10 cellular contexts compared by ENCODE assay signal in genomic region chr1:154222518-154222917, GRCh38. TPM values are rescaled to one million over a fixed set of nuclear protein-coding genes. Genes with fewer than 3 reads are reported as not detected.
DNase-seq lines count a peak whose midpoint lies in the region; ATAC-seq, FAIRE-seq and TF ChIP-seq lines count a peak whose summit lies in the region.
"Had no signal": no experiment of that assay in that cellular context is flagged by ENCODE, and none has a peak within 500 bp of the region (broad histone marks: within the 10 kb centered on the region; RNA-seq: fewer than 3 reads in every experiment).

No MANE protein-coding gene starts in this region.

- H3K9ac ChIP-seq in GM12878 (ENCODE audit: control insufficient read depth, insufficient read depth, low read length), result no peak overlapping the region
- H3K9ac ChIP-seq in muscle layer of colon (ENCODE audit: low read length), result peak overlapping the region; percentile 85

- TF ChIP-seq POLR2A in GM12878 (IDR thresholded peaks at IDR 0.05; ENCODE audit: low read depth, low read length), result no peak
- no peak for TF ChIP-seq POLR2A in Peyer's patch (IDR thresholded peaks at IDR 0.05)

- H3K9me3 ChIP-seq in AG04450 (ENCODE audit: control insufficient read depth, insufficient read depth, low read length) (no peaks in the 10 kb centered on the region; the same call in 1 of the 2 replicates), GM12878 (replicated peaks; ENCODE audit: control insufficient read depth, insufficient read depth, low read length) (no peaks in the 10 kb centered on the region), muscle layer of colon (ENCODE audit: low read length) (no peaks in the 10 kb centered on the region), Peyer's patch (no peaks in the 10 kb centered on the region)

- ATAC-seq in GM12878 (no peak), HG03280 (IDR thresholded peaks at IDR 0.05; ENCODE audit: unreplicated experiment) (no peak)

- no peak overlapping the region for H2AFZ ChIP-seq in GM12878 (ENCODE audit: control insufficient read depth, low read depth, low read length)

- H3K4me1 ChIP-seq in GM12878 (ENCODE audit: control insufficient read depth, insufficient read depth, low read length), result peaks cover 18% of the 10 kb centered on the region
- H3K4me1 ChIP-seq in muscle layer of colon (ENCODE audit: insufficient read depth, low read length), result peaks cover 45% of the 10 kb centered on the region
- H3K4me1 ChIP-seq in Peyer's patch, result peaks cover 0 to 30% (median 10%) of the 10 kb centered on the region in 4 donors

- TF ChIP-seq CTCF in AG04450 (IDR thresholded peaks at IDR 0.05; ENCODE audit: low read depth, low read length) (no peak), HL-60 (IDR thresholded peaks at IDR 0.05; ENCODE audit: insufficient read depth, low read length) (no peak), GM12878 (IDR thresholded peaks at IDR 0.05 in 2 of 3, conservative IDR thresholded peaks at IDR 0.05 in 1 of 3; ENCODE audit: control insufficient read depth in 2 of 3, extremely low read depth in 1 of 3, insufficient read depth in 1 of 3, low read depth in 3 of 3, low read length in 3 of 3) (no peak), Peyer's patch (IDR thresholded peaks at IDR 0.05) (no peak)

- in situ Hi-C loops in GM12878 (cut with MboI), result no loop called here

- TF ChIP-seq EP300 in GM12878 (IDR thresholded peaks at IDR 0.05; ENCODE audit: borderline replicate concordance in 1 of 2, control insufficient read depth in 1 of 2, low read depth in 2 of 2, low read length in 2 of 2), result no peak

- no peak for DNase-seq in AG04450 (ENCODE audit: low read depth, low spot score)
- DNase-seq in HL-60 (ENCODE audit: low read depth in 1 of 2, low spot score in 1 of 2), result no peak
- DNase-seq in GM12878 (ENCODE audit: low read depth, low spot score), result no peak
- DNase-seq in Peyer's patch, result no peak
- DNase-seq in NCI-H69 (lab: John Stamatoyannopoulos, UW), result no peak
- no peak for DNase-seq in NAMALWA (ENCODE audit: low spot score)
- DNase-seq: NCI-H774; stimulated activated CD4-positive, alpha-beta T cell treated with anti-CD3 and anti-CD28 coated beads, Interleukin-12 subunit alpha, Interleukin-12 subunit beta, amount 100 ng/mL, for 4 hours had no signal

- H3K27me3 ChIP-seq in AG04450 (ENCODE audit: control insufficient read depth, insufficient read depth, low read length) (no peaks in the 10 kb centered on the region), HL-60 (ENCODE audit: insufficient read depth, poor library complexity, severe bottlenecking) (no peaks in the 10 kb centered on the region), GM12878 (replicated peaks in 1 of 2; ENCODE audit: control insufficient read depth in 2 of 2, insufficient read depth in 2 of 2, low read length in 1 of 2) (no peaks in the 10 kb centered on the region), muscle layer of colon (ENCODE audit: control insufficient read depth in 1 of 2, insufficient read depth in 2 of 2, low read length in 2 of 2) (no peaks in the 10 kb centered on the region), Peyer's patch (no peaks in the 10 kb centered on the region)

- BruUV-seq in GM12878 (replicated peaks; lab: Mats Ljungman, UMichigan), result no TSS peak

- SMC1A ChIA-PET in GM12878 (lab: Charles Lee; ENCODE audit: uncharacterized antibody, unreplicated experiment), result interaction anchor here (0.6 to 2.2 kb wide), 8 partner anchors 25 to 126 kb away, joined by 3 to 8 read pairs (median 4); partner anchors contain the start of gene HAX1

- RAD21 ChIA-PET in GM12878 (lab: Charles Lee; ENCODE audit: unreplicated experiment), result interaction anchor here (0.5 to 1.2 kb wide), 2 partner anchors 23 to 42 kb away, joined by 3 read pairs; no protein-coding TSS in a partner anchor

- H3K79me2 ChIP-seq in GM12878 (ENCODE audit: control insufficient read depth, insufficient read depth, low read length), result peaks cover 95% of the 10 kb centered on the region

- 100% methylated on average over 1 of the region's 1 CpG for WGBS in GM12878 (ENCODE audit: insufficient coverage, insufficient replicate concordance, low lambda C conversion rate, missing lambda C conversion rate)

- CTCF ChIA-PET in AG04450 (lab: Charles Lee), result interaction anchor here (1.1 to 1.5 kb wide), 3 partner anchors 23 to 114 kb away, joined by 4 to 6 read pairs (median 4); no protein-coding TSS in a partner anchor
- CTCF ChIA-PET in GM12878 (lab: Yijun Ruan, JAX), result interaction anchor here (1.3 to 1.5 kb wide), 2 partner anchors 23 to 102 kb away, joined by 4 to 7 read pairs; no protein-coding TSS in a partner anchor

- H3K27ac ChIP-seq in AG04450 (ENCODE audit: low read depth, low read length) (no peak overlapping the region), HL-60 (replicated peaks) (no peak overlapping the region; the same call in 1 of the 2 replicates), GM12878 (ENCODE audit: control insufficient read depth, insufficient read depth) (no peak overlapping the region), muscle layer of colon (ENCODE audit: low read depth, low read length) (no peak overlapping the region), Peyer's patch (peak overlapping the region in 1 of 4 donors; percentile 97)

- H3K4me3 ChIP-seq in AG04450 (ENCODE audit: low read depth, low read length) (peak overlapping the region; percentile 88), HL-60 (replicated peaks; ENCODE audit: insufficient read depth, low read length) (peak overlapping the region; percentile 7; the same call in 1 of the 2 replicates), GM12878 (peak overlapping the region; percentile 99), muscle layer of colon (ENCODE audit: low read depth in 1 of 2, low read length in 2 of 2) (peak overlapping the region in 1 of 2 donors; percentile 67), Peyer's patch (peak overlapping the region in 1 of 4 donors; percentile 70)

- peaks cover 0 to 21% of the 10 kb centered on the region in 2 experiments; a peak in 2 of 4 replicates for H3K36me3 ChIP-seq in GM12878 (ENCODE audit: control insufficient read depth in 2 of 2, insufficient read depth in 2 of 2, low read length in 1 of 2)
- H3K36me3 ChIP-seq in muscle layer of colon (ENCODE audit: insufficient read depth, low read length), result peaks cover 30% of the 10 kb centered on the region
- peaks cover 0 to 34% (median 4%) of the 10 kb centered on the region in 3 donors for H3K36me3 ChIP-seq in Peyer's patch

- no peak for FAIRE-seq in GM12878 (lab: Jason Lieb, UNC)

- POLR2A ChIA-PET in AG04450 (lab: Yijun Ruan, JAX), result interaction anchor here (0.6 kb wide), 1 partner anchor 357 kb away, joined by 10 read pairs; no protein-coding TSS in a partner anchor
- POLR2A ChIA-PET in GM12878 (lab: Charles Lee), result interaction anchor here (0.5 to 1.2 kb wide), 6 partner anchors 17 to 562 kb away, joined by 3 to 6 read pairs (median 3); no protein-coding TSS in a partner anchor

- H4K20me1 ChIP-seq in GM12878 (ENCODE audit: control insufficient read depth, insufficient read depth), result no peaks in the 10 kb centered on the region; the same call in 1 of the 2 replicates

- no peak for TF ChIP-seq RAD21 in GM12878 (IDR thresholded peaks at IDR 0.05; ENCODE audit: insufficient read depth, low read depth, low read length)

- intact Hi-C loops in GM12878 (cut with micrococcal nuclease; ENCODE audit: unreplicated experiment), result no loop called here

- peak overlapping the region; percentile 93 for H3K4me2 ChIP-seq in GM12878 (ENCODE audit: control insufficient read depth, insufficient read depth)

RNA-seq across cellular contexts. Expression of gene UBAP2L, which starts 1.8 kb away (rescaled TPM):
- 173 and 177 TPM in 2 replicates for polyA plus RNA-seq in AG04450 (2011; rRNA removed)
- polyA minus RNA-seq in AG04450 (2011; rRNA and poly(A)+ RNA removed), result 161 and 185 TPM in 2 replicates
- 296 and 314 TPM in 2 replicates for total RNA-seq in GM12878 (2013; cell fraction: nucleolus; rRNA removed)
- 56.6 and 58.7 TPM in 2 replicates for total RNA-seq in GM12878 (2014; rRNA removed)
- 69.6 and 75.8 TPM in 2 replicates for total RNA-seq in GM12878 (2014; rRNA removed; fragmentation: Illumina TruSeq; extraction: Trizol)
- 163 and 171 TPM in 2 replicates for total RNA-seq in GM12878 (2021)
- polyA plus RNA-seq in GM12878 (2011; ENCODE audit: low read depth), result 73.9 TPM
- 86.2 and 185 TPM in 2 replicates for polyA plus RNA-seq in GM12878 (2011; rRNA removed)
- polyA plus RNA-seq in GM12878 (2011; cell fraction: cytosol; rRNA removed), result 116 and 123 TPM in 2 replicates
- 303 and 325 TPM in 2 replicates for polyA plus RNA-seq in GM12878 (2011; cell fraction: nucleus; rRNA removed)
- polyA plus RNA-seq in GM12878 (2012), result 81.1 and 94.6 TPM in 2 replicates
- polyA plus RNA-seq in GM12878 (2014; fragmentation: Illumina TruSeq; extraction: Trizol), result 164 and 180 TPM in 2 replicates
- polyA plus RNA-seq in GM12878 (2014; fragmentation: Nextera tagmentation; extraction: Ambion mirVana), result 10 to 100 TPM; 49.9 to 53.3 TPM
- 140 and 151 TPM in 2 replicates for polyA plus RNA-seq in GM12878 (2014; rRNA removed)
- 100 to 1,000 TPM; 181 to 198 TPM for polyA plus RNA-seq in GM12878 (2016; fragmentation: Nextera tagmentation; extraction: Ambion mirVana)
- polyA minus RNA-seq in GM12878 (2011; rRNA and poly(A)+ RNA removed), result 130 and 259 TPM in 2 replicates
- polyA minus RNA-seq in GM12878 (2011; cell fraction: cytosol; rRNA and poly(A)+ RNA removed), result 29.7 and 45.6 TPM in 2 replicates
- polyA minus RNA-seq in GM12878 (2011; cell fraction: nucleus; rRNA and poly(A)+ RNA removed), result 99.0 and 173 TPM in 2 replicates
- 100 to 1,000 TPM in 1 of 4 donors, 10 to 100 TPM in 3; 48.9 to 169 (median 71.2) TPM for total RNA-seq in Peyer's patch

RNA-seq across cellular contexts. Expression of gene CFAP141, which starts 16.4 kb away (rescaled TPM):
- not detected in 2 replicates for polyA plus RNA-seq in AG04450 (2011; rRNA removed)
- polyA minus RNA-seq in AG04450 (2011; rRNA and poly(A)+ RNA removed), result not detected in 2 replicates
- total RNA-seq in GM12878 (2013; cell fraction: nucleolus; rRNA removed), result not detected in 2 replicates
- total RNA-seq in GM12878 (2014; rRNA removed), result not detected in 2 replicates
- total RNA-seq in GM12878 (2014; rRNA removed; fragmentation: Illumina TruSeq; extraction: Trizol), result not detected in 2 replicates
- not detected in 2 replicates for total RNA-seq in GM12878 (2021)
- polyA plus RNA-seq in GM12878 (2011; ENCODE audit: low read depth), result not detected
- polyA plus RNA-seq in GM12878 (2011; rRNA removed), result not detected in 2 replicates
- polyA plus RNA-seq in GM12878 (2011; cell fraction: cytosol; rRNA removed), result not detected in 2 replicates
- polyA plus RNA-seq in GM12878 (2011; cell fraction: nucleus; rRNA removed), result not detected in 2 replicates
- polyA plus RNA-seq in GM12878 (2012), result not detected in 2 replicates
- polyA plus RNA-seq in GM12878 (2014; fragmentation: Illumina TruSeq; extraction: Trizol), result not detected in 2 replicates
- not detected for polyA plus RNA-seq in GM12878 (2014; fragmentation: Nextera tagmentation; extraction: Ambion mirVana)
- polyA plus RNA-seq in GM12878 (2014; rRNA removed), result not detected in 2 replicates
- not detected for polyA plus RNA-seq in GM12878 (2016; fragmentation: Nextera tagmentation; extraction: Ambion mirVana)
- not detected in 2 replicates for polyA minus RNA-seq in GM12878 (2011; rRNA and poly(A)+ RNA removed)
- not detected in 2 replicates for polyA minus RNA-seq in GM12878 (2011; cell fraction: cytosol; rRNA and poly(A)+ RNA removed)
- polyA minus RNA-seq in GM12878 (2011; cell fraction: nucleus; rRNA and poly(A)+ RNA removed), result not detected in 2 replicates
- not detected for total RNA-seq in Peyer's patch

RNA-seq across cellular contexts. Expression of gene TPM3, which starts 30.6 kb away (rescaled TPM):
- polyA plus RNA-seq in AG04450 (2011; rRNA removed) (397 and 565 TPM in 2 replicates), GM12878 (2011; rRNA removed) (656 and 917 TPM in 2 replicates), GM12878 (2014; fragmentation: Illumina TruSeq; extraction: Trizol) (597 and 607 TPM in 2 replicates), GM12878 (2014; fragmentation: Nextera tagmentation; extraction: Ambion mirVana) (100 to 1,000 TPM; 270 to 321 TPM), GM12878 (2014; rRNA removed) (414 and 456 TPM in 2 replicates), GM12878 (2016; fragmentation: Nextera tagmentation; extraction: Ambion mirVana) (100 to 1,000 TPM; 732 to 759 TPM)
- 140 and 155 TPM in 2 replicates for polyA minus RNA-seq in AG04450 (2011; rRNA and poly(A)+ RNA removed)
- total RNA-seq in GM12878 (2013; cell fraction: nucleolus; rRNA removed), result 188 and 211 TPM in 2 replicates
- total RNA-seq in GM12878 (2014; rRNA removed) (405 and 502 TPM in 2 replicates), GM12878 (2014; rRNA removed; fragmentation: Illumina TruSeq; extraction: Trizol) (411 and 420 TPM in 2 replicates), GM12878 (2021) (545 and 553 TPM in 2 replicates), Peyer's patch (100 to 1,000 TPM; 200 to 451 (median 280) TPM)
- polyA plus RNA-seq in GM12878 (2011; ENCODE audit: low read depth), result 286 TPM
- polyA plus RNA-seq in GM12878 (2011; cell fraction: cytosol; rRNA removed), result 327 and 385 TPM in 2 replicates
- 222 and 294 TPM in 2 replicates for polyA plus RNA-seq in GM12878 (2011; cell fraction: nucleus; rRNA removed)
- 335 and 369 TPM in 2 replicates for polyA plus RNA-seq in GM12878 (2012)
- polyA minus RNA-seq in GM12878 (2011; rRNA and poly(A)+ RNA removed), result 191 and 196 TPM in 2 replicates
- polyA minus RNA-seq in GM12878 (2011; cell fraction: cytosol; rRNA and poly(A)+ RNA removed), result 82.5 and 102 TPM in 2 replicates
- polyA minus RNA-seq in GM12878 (2011; cell fraction: nucleus; rRNA and poly(A)+ RNA removed), result 36.0 and 65.3 TPM in 2 replicates

RNA-seq across cellular contexts. Expression of gene HAX1, which starts 49.9 kb away (rescaled TPM):
- polyA plus RNA-seq in AG04450 (2011; rRNA removed) (131 and 148 TPM in 2 replicates), GM12878 (2011; rRNA removed) (100 and 142 TPM in 2 replicates), GM12878 (2014; fragmentation: Illumina TruSeq; extraction: Trizol) (145 and 177 TPM in 2 replicates), GM12878 (2014; fragmentation: Nextera tagmentation; extraction: Ambion mirVana) (100 to 1,000 TPM; 249 to 288 TPM), GM12878 (2014; rRNA removed) (148 and 149 TPM in 2 replicates), GM12878 (2016; fragmentation: Nextera tagmentation; extraction: Ambion mirVana) (100 to 1,000 TPM; 160 to 169 TPM)
- polyA minus RNA-seq in AG04450 (2011; rRNA and poly(A)+ RNA removed), result 64.4 and 80.1 TPM in 2 replicates
- 18.6 and 24.9 TPM in 2 replicates for total RNA-seq in GM12878 (2013; cell fraction: nucleolus; rRNA removed)
- total RNA-seq in GM12878 (2014; rRNA removed) (145 and 146 TPM in 2 replicates), GM12878 (2014; rRNA removed; fragmentation: Illumina TruSeq; extraction: Trizol) (141 and 145 TPM in 2 replicates), GM12878 (2021) (95.3 and 99.4 TPM in 2 replicates), Peyer's patch (100 to 1,000 TPM in 1 of 4 donors, 10 to 100 TPM in 3; 71.8 to 125 (median 75.6) TPM)
- polyA plus RNA-seq in GM12878 (2011; ENCODE audit: low read depth), result 60.1 TPM
- polyA plus RNA-seq in GM12878 (2011; cell fraction: cytosol; rRNA removed), result 123 and 126 TPM in 2 replicates
- polyA plus RNA-seq in GM12878 (2011; cell fraction: nucleus; rRNA removed), result 83.9 and 130 TPM in 2 replicates
- polyA plus RNA-seq in GM12878 (2012), result 100 and 109 TPM in 2 replicates
- 53.5 and 83.3 TPM in 2 replicates for polyA minus RNA-seq in GM12878 (2011; rRNA and poly(A)+ RNA removed)
- 22.9 and 29.2 TPM in 2 replicates for polyA minus RNA-seq in GM12878 (2011; cell fraction: cytosol; rRNA and poly(A)+ RNA removed)
- 15.5 and 22.0 TPM in 2 replicates for polyA minus RNA-seq in GM12878 (2011; cell fraction: nucleus; rRNA and poly(A)+ RNA removed)
